16 cellular contexts compared by ENCODE assay signal in genomic region chr12:116146386-116146785, GRCh38.
DNase-seq lines count a peak whose midpoint lies in the region; ATAC-seq and TF ChIP-seq lines count a peak whose summit lies in the region.
"Had no signal": no experiment of that assay in that cellular context is flagged by ENCODE, and none has a peak within 500 bp of the region (broad histone marks: within the 10 kb centered on the region; RNA-seq: fewer than 3 reads in every experiment).

No MANE protein-coding gene starts in this region.

- H3K79me1 ChIP-seq in mesenchymal stem cell (replicated peaks; ENCODE audit: low read length, poor library complexity, severe bottlenecking), result peaks cover 2% of the 10 kb centered on the region

- no peaks in the 10 kb centered on the region for H3K9me3 ChIP-seq in ascending aorta
- no peaks in the 10 kb centered on the region for H3K9me3 ChIP-seq in mesenchymal stem cell (ENCODE audit: control insufficient read depth, low read length)
- H3K9me3 ChIP-seq: BLaER1 had no signal

- no peaks in the 10 kb centered on the region for H3K36me3 ChIP-seq in ascending aorta
- H3K36me3 ChIP-seq in mesenchymal stem cell (ENCODE audit: control insufficient read depth in 1 of 2, insufficient read depth in 2 of 2, low read depth in 1 of 2, low read length in 2 of 2), result no peaks in the 10 kb centered on the region
- H3K36me3 ChIP-seq: BLaER1 had no signal

- H3K4me3 ChIP-seq in ascending aorta (no peak overlapping the region), mesenchymal stem cell (ENCODE audit: insufficient read depth in 1 of 2, low read depth in 1 of 2, low read length in 2 of 2) (no peak overlapping the region)
- H3K4me3 ChIP-seq: BLaER1, GM12878, GM23338 had no signal

- no peak overlapping the region for H3K23ac ChIP-seq in mesenchymal stem cell (ENCODE audit: low read length in 2 of 2)

- peaks cover 14 to 58% of the 10 kb centered on the region in 2 donors for H3K4me1 ChIP-seq in ascending aorta
- H3K4me1 ChIP-seq in mesenchymal stem cell (ENCODE audit: control insufficient read depth, insufficient read depth, low read depth, low read length), result peaks cover 14% of the 10 kb centered on the region

- H3K18ac ChIP-seq in mesenchymal stem cell (ENCODE audit: low read depth in 1 of 2, low read length in 2 of 2), result peak overlapping the region; percentile 21 to 48

- H2BK120ac ChIP-seq in mesenchymal stem cell (ENCODE audit: low read depth, low read length), result no peak overlapping the region

- DNase-seq in A172 (ENCODE audit: low spot score) (peak; percentile 68), M059J (ENCODE audit: low read depth) (peak; percentile 36), ascending aorta (ENCODE audit: low spot score in 2 of 2) (no peak), mesenchymal stem cell (peak; percentile 50), T1000 (lab: John Stamatoyannopoulos, UW) (no peak), NCI-H526 (lab: John Stamatoyannopoulos, UW) (no peak)
- no peak for DNase-seq in activated CD8-positive, alpha-beta memory T cell treated with anti-CD3 and anti-CD28 coated beads for 24 hours
- DNase-seq: CD4-positive, alpha-beta memory T cell; DMS153; DMS79; HCEC 1CT had no signal

- no peak overlapping the region for H2BK12ac ChIP-seq in mesenchymal stem cell (ENCODE audit: low read length in 2 of 2)

- H2BK5ac ChIP-seq in mesenchymal stem cell (ENCODE audit: low read depth, low read length, poor library complexity, severe bottlenecking), result no peak overlapping the region

- no peak overlapping the region for H3K9ac ChIP-seq in mesenchymal stem cell (ENCODE audit: low read length)
- H3K9ac ChIP-seq: BLaER1 had no signal

- no peak overlapping the region for H3K14ac ChIP-seq in mesenchymal stem cell (ENCODE audit: low read length in 2 of 2)

- H2AFZ ChIP-seq in mesenchymal stem cell (ENCODE audit: low read depth, low read length), result no peak overlapping the region
- H2AFZ ChIP-seq: GM23338 had no signal

- 74% methylated on average over 8 of the region's 8 CpGs for WGBS in mesenchymal stem cell

- peak overlapping the region; percentile 29 to 40 for H3K27ac ChIP-seq in ascending aorta
- no peak overlapping the region for H3K27ac ChIP-seq in mesenchymal stem cell (ENCODE audit: low read length, poor library complexity, severe bottlenecking)
- H3K27ac ChIP-seq: 22Rv1, BLaER1 had no signal

- no peak overlapping the region for H3K4me2 ChIP-seq in mesenchymal stem cell (ENCODE audit: low read length, poor library complexity, severe bottlenecking)
- H3K4me2 ChIP-seq: BLaER1, GM23338 had no signal

- intact Hi-C loops in ascending aorta (cut with DNase I), result no loop called here

- H3K4ac ChIP-seq in mesenchymal stem cell (ENCODE audit: low read depth in 1 of 2, low read length in 2 of 2), result no peak overlapping the region

- no peak for ATAC-seq in GM21423 (IDR thresholded peaks at IDR 0.05; ENCODE audit: unreplicated experiment)
- ATAC-seq: GM12878, GM23338 had no signal

- no peak overlapping the region for H4K91ac ChIP-seq in mesenchymal stem cell (ENCODE audit: low read length)

- no peaks in the 10 kb centered on the region for H3K27me3 ChIP-seq in ascending aorta
- H3K27me3 ChIP-seq in mesenchymal stem cell (ENCODE audit: control insufficient read depth in 1 of 2, insufficient read depth in 1 of 2, low read length in 2 of 2), result no peaks in the 10 kb centered on the region
- H3K27me3 ChIP-seq: BLaER1 had no signal

- no peak for TF ChIP-seq CTCF in ascending aorta (IDR thresholded peaks at IDR 0.05)

- no peak overlapping the region for H2BK15ac ChIP-seq in mesenchymal stem cell (ENCODE audit: low read depth, poor library complexity, severe bottlenecking)

- peak overlapping the region; percentile 93 for H2AK5ac ChIP-seq in mesenchymal stem cell (ENCODE audit: low read length, severe bottlenecking)

- H4K8ac ChIP-seq in mesenchymal stem cell (ENCODE audit: low read length), result no peak overlapping the region

Comparison
In these comparisons a context has a peak if more than half of its experiments do, and no peak if none do; other contexts are left out.
1. DNase-seq: peak in A172 (single experiment), M059J (single experiment) and mesenchymal stem cell (single experiment); none in ascending aorta (0 of 2), T1000 (single experiment), NCI-H526 (0 of 2) and activated CD8-positive, alpha-beta memory T cell treated with anti-CD3 and anti-CD28 coated beads for 24 hours (single experiment).